In the genomic region with DNA sequence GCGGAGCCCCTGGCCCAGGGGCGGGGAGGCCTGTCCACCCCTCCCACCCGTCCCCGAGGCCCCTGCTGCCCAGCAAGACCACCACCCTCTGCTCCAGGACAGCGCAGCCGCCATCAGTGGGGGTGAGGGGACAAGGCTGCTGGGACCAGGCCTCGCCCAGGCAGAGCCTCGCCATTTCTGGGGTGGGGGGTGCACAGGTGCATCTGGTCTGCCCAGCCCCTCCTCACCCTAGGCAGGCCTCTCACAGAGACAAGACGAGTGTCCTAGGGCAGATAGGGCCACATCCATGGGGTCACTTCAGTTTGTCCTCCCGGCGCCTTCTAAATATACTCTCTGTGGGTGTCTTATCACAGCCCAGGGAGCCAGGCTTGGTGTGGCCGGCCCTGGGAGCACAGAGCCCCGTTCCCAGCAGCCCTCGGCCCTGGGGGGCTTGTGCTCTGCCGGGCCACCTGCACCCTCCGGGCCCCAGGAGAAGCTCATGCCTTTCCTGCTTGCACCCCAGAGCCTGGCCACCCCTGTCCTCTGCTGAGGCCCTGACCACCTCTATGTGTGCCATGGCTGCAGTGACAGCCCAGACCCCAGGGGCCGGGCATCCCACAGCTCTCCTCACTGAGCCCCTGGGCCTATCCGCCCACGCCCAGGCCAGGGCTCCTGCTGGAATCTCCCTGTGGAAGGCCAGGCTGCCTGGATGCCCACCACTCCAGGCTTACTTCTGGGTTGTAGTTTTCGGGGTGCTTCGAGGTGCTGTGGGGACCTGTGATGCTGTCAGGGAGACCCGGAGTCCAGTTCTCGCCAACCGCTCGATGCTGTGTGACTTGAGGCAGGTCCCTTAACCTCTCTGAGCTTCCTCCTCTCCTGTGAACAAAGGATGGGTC, we compare ENCODE assay signal across 11 cellular contexts.
A peak's percentile ranks its signal among the peaks of the same experiment; 100 is the strongest.
DNase-seq lines count a peak whose midpoint lies in the region; ATAC-seq and TF ChIP-seq lines count a peak whose summit lies in the region.
"Had no signal": no experiment of that assay in that cellular context is flagged by ENCODE, and none has a peak within 500 bp of the region (broad histone marks: within the 10 kb centered on the region; RNA-seq: fewer than 3 reads in every experiment).

No MANE protein-coding gene starts in this region.

- H3K4me1 ChIP-seq in BE2C (no peaks in the 10 kb centered on the region), left ventricle myocardium inferior (peaks cover 57% of the 10 kb centered on the region)

- H3K36me3 ChIP-seq in BE2C (no peaks in the 10 kb centered on the region), left ventricle myocardium inferior (no peaks in the 10 kb centered on the region)

- TF ChIP-seq CTCF in BE2C (IDR thresholded peaks at IDR 0.05; ENCODE audit: low read depth, low read length) (no peak), left ventricle myocardium inferior (IDR thresholded peaks at IDR 0.05; ENCODE audit: borderline replicate concordance) (no peak)

- H3K27ac ChIP-seq in left ventricle myocardium inferior (replicated peaks), result peak overlapping the region; percentile 48

- H3K9me3 ChIP-seq in BE2C, result no peaks in the 10 kb centered on the region
- H3K9me3 ChIP-seq in left ventricle myocardium inferior (replicated peaks), result no peaks in the 10 kb centered on the region

- intact Hi-C loops in left ventricle myocardium inferior (cut with micrococcal nuclease), result no loop called here
- intact Hi-C loops in posterior cingulate gyrus (cut with DNase I), result no loop called here

- no peak for ATAC-seq in GM18870 (IDR thresholded peaks at IDR 0.05; ENCODE audit: unreplicated experiment)

- no peaks in the 10 kb centered on the region for H3K27me3 ChIP-seq in BE2C
- H3K27me3 ChIP-seq in left ventricle myocardium inferior (ENCODE audit: low read depth), result no peaks in the 10 kb centered on the region

- H3K4me3 ChIP-seq in BE2C (ENCODE audit: low read depth, low read length), result no peak overlapping the region
- no peak overlapping the region for H3K4me3 ChIP-seq in left ventricle myocardium inferior

- peak; percentile 2 for DNase-seq in BE2C
- peak in 3 of 5 donors; percentile 1 to 8 (median 5) for DNase-seq in T-helper 1 cell
- peak; percentile 15 for DNase-seq in left ventricle myocardium inferior
- peak in 6 of 10 donors; percentile 1 to 74 (median 26) for DNase-seq in posterior cingulate gyrus
- DNase-seq in SK-N-DZ (ENCODE audit: low spot score), result no peak
- no peak for DNase-seq in NCI-H1092 treated with DMSO at 0.1 percent for 48 hours (lab: John Stamatoyannopoulos, UW)
- no peak for DNase-seq in SIG-M5 (lab: John Stamatoyannopoulos, UW)
- DNase-seq: activated CD4-positive, alpha-beta T cell treated with anti-CD3 and anti-CD28 coated beads, Interleukin-2, amount 50 U/mL, for 1 hour; cortex of kidney; MV-4-11 had no signal

Comparison
In these comparisons a context has a peak if more than half of its experiments do, and no peak if none do; other contexts are left out.
1. DNase-seq: peak in BE2C (single experiment), T-helper 1 cell (3 of 5), left ventricle myocardium inferior (single experiment) and posterior cingulate gyrus (6 of 10); none in SK-N-DZ (single experiment), NCI-H1092 treated with DMSO at 0.1 percent for 48 hours (single experiment) and SIG-M5 (single experiment).